In the genomic region with DNA sequence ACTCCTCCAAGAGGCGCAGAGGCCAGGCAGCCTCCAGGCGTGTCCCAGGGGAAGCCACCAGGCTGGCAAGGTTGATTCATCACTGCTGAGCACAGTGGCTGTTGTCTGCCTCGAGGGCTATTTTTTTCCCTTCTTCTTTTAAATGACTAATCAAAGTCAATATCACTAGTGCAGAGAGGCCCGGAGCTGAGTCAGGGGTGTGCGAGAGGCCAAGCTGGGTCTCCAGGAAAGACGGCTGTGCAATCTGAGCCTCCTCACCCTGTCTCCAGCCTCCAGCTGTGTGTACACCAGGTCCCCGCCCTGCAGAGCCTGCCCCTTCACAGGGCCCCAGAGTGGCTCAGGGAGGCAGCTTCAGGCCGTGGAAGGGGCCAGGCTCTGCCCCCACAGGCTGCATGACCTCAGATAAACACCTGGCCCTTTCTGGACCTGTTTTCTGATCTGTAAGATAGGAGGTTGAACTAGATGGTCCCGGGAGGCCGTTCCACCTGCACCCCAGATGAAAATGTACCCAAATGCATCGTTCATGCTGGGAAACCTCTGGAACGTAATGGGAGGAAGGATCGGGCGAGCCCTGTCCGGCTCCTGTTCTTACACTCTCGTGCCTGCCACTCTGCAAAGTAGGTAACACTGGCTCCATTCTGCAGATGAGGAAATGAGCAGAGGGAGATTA, we compare ENCODE assay signal across 1 cellular context.
TF ChIP-seq lines count a peak whose summit lies in the region.

No MANE protein-coding gene starts in this region.

TF ChIP-seq in HepG2, 621 proteins besides CTCF, POLR2A, EP300 and RAD21 (continued from another document and continues in another):
- TF ChIP-seq, protein P1, sequence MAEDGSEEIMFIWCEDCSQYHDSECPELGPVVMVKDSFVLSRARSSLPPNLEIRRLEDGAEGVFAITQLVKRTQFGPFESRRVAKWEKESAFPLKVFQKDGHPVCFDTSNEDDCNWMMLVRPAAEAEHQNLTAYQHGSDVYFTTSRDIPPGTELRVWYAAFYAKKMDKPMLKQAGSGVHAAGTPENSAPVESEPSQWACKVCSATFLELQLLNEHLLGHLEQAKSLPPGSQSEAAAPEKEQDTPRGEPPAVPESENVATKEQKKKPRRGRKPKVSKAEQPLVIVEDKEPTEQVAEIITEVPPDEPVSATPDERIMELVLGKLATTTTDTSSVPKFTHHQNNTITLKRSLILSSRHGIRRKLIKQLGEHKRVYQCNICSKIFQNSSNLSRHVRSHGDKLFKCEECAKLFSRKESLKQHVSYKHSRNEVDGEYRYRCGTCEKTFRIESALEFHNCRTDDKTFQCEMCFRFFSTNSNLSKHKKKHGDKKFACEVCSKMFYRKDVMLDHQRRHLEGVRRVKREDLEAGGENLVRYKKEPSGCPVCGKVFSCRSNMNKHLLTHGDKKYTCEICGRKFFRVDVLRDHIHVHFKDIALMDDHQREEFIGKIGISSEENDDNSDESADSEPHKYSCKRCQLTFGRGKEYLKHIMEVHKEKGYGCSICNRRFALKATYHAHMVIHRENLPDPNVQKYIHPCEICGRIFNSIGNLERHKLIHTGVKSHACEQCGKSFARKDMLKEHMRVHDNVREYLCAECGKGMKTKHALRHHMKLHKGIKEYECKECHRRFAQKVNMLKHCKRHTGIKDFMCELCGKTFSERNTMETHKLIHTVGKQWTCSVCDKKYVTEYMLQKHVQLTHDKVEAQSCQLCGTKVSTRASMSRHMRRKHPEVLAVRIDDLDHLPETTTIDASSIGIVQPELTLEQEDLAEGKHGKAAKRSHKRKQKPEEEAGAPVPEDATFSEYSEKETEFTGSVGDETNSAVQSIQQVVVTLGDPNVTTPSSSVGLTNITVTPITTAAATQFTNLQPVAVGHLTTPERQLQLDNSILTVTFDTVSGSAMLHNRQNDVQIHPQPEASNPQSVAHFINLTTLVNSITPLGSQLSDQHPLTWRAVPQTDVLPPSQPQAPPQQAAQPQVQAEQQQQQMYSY (CRISPR knock-in tag; IDR thresholded peaks at IDR 0.05) = no peak
- TF ChIP-seq FOXP1 (IDR thresholded peaks at IDR 0.05) (no peak), FOXP1 (CRISPR knock-in tag; IDR thresholded peaks at IDR 0.05) (peak; percentile 83), IRF9 (CRISPR knock-in tag; IDR thresholded peaks at IDR 0.05; ENCODE audit: borderline replicate concordance) (no peak), ZNF263 (CRISPR knock-in tag; IDR thresholded peaks at IDR 0.05) (peak; percentile 48; the same call in 1 of the 2 replicates), ZNF205 (CRISPR knock-in tag; IDR thresholded peaks at IDR 0.05) (no peak), GATA4 (IDR thresholded peaks at IDR 0.05; ENCODE audit: borderline replicate concordance, low read depth) (no peak), SRSF4 (IDR thresholded peaks at IDR 0.05; ENCODE audit: low read depth, low read length, poor library complexity, severe bottlenecking) (no peak), SP4 (CRISPR knock-in tag; IDR thresholded peaks at IDR 0.05) (no peak), RXRA (CRISPR knock-in tag; IDR thresholded peaks at IDR 0.05) (peak; percentile 90), ZNF446 (CRISPR knock-in tag; IDR thresholded peaks at IDR 0.05) (no peak), ARID4A (CRISPR knock-in tag; IDR thresholded peaks at IDR 0.05; ENCODE audit: borderline replicate concordance) (peak; percentile 75; the same call in 1 of the 2 replicates), HOXA7 (CRISPR knock-in tag; IDR thresholded peaks at IDR 0.05) (no peak), ARNTL (CRISPR knock-in tag; IDR thresholded peaks at IDR 0.05) (no peak), ZNF878 (CRISPR knock-in tag; IDR thresholded peaks at IDR 0.05) (peak; percentile 58; the same call in 1 of the 2 replicates), ZNF44 (CRISPR knock-in tag; IDR thresholded peaks at IDR 0.05) (no peak), TSC22D2 (CRISPR knock-in tag; IDR thresholded peaks at IDR 0.05; ENCODE audit: borderline replicate concordance) (peak; percentile 66; the same call in 1 of the 2 replicates), KDM6A (CRISPR knock-in tag; IDR thresholded peaks at IDR 0.05; ENCODE audit: low read depth) (peak; percentile 82; the same call in 1 of the 2 replicates), FOSL2 (CRISPR knock-in tag; IDR thresholded peaks at IDR 0.05) (peak; percentile 94), ZKSCAN8 (CRISPR knock-in tag; IDR thresholded peaks at IDR 0.05; ENCODE audit: borderline replicate concordance) (0 out of 2 replicates have a peak, but pooled peaks have one; percentile 65), ZFP36L1 (CRISPR knock-in tag; IDR thresholded peaks at IDR 0.05) (0 out of 2 replicates have a peak, but pooled peaks have one; percentile 55), PCBP1 (IDR thresholded peaks at IDR 0.05; ENCODE audit: borderline replicate concordance, low read depth, low read length) (no peak), SIX4 (CRISPR knock-in tag; IDR thresholded peaks at IDR 0.05) (peak; percentile 93), SKIL (CRISPR knock-in tag; IDR thresholded peaks at IDR 0.05; ENCODE audit: borderline replicate concordance) (no peak; the same call in 1 of the 2 replicates), MAFF (IDR thresholded peaks at IDR 0.05; ENCODE audit: low read depth, low read length) (peak; percentile 71), SPEN (CRISPR knock-in tag; IDR thresholded peaks at IDR 0.05; ENCODE audit: low read depth) (peak; percentile 56; the same call in 1 of the 2 replicates), ZNF343 (CRISPR knock-in tag; IDR thresholded peaks at IDR 0.05) (no peak)
- TF ChIP-seq, protein P2, sequence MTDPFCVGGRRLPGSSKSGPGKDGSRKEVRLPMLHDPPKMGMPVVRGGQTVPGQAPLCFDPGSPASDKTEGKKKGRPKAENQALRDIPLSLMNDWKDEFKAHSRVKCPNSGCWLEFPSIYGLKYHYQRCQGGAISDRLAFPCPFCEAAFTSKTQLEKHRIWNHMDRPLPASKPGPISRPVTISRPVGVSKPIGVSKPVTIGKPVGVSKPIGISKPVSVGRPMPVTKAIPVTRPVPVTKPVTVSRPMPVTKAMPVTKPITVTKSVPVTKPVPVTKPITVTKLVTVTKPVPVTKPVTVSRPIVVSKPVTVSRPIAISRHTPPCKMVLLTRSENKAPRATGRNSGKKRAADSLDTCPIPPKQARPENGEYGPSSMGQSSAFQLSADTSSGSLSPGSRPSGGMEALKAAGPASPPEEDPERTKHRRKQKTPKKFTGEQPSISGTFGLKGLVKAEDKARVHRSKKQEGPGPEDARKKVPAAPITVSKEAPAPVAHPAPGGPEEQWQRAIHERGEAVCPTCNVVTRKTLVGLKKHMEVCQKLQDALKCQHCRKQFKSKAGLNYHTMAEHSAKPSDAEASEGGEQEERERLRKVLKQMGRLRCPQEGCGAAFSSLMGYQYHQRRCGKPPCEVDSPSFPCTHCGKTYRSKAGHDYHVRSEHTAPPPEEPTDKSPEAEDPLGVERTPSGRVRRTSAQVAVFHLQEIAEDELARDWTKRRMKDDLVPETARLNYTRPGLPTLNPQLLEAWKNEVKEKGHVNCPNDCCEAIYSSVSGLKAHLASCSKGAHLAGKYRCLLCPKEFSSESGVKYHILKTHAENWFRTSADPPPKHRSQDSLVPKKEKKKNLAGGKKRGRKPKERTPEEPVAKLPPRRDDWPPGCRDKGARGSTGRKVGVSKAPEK (CRISPR knock-in tag; IDR thresholded peaks at IDR 0.05; ENCODE audit: borderline replicate concordance) = no peak
- TF ChIP-seq, protein P3, sequence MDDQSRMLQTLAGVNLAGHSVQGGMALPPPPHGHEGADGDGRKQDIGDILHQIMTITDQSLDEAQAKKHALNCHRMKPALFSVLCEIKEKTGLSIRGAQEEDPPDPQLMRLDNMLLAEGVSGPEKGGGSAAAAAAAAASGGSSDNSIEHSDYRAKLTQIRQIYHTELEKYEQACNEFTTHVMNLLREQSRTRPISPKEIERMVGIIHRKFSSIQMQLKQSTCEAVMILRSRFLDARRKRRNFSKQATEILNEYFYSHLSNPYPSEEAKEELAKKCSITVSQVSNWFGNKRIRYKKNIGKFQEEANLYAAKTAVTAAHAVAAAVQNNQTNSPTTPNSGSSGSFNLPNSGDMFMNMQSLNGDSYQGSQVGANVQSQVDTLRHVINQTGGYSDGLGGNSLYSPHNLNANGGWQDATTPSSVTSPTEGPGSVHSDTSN (CRISPR knock-in tag; IDR thresholded peaks at IDR 0.05; ENCODE audit: borderline replicate concordance) = no peak
- TF ChIP-seq, protein P4, sequence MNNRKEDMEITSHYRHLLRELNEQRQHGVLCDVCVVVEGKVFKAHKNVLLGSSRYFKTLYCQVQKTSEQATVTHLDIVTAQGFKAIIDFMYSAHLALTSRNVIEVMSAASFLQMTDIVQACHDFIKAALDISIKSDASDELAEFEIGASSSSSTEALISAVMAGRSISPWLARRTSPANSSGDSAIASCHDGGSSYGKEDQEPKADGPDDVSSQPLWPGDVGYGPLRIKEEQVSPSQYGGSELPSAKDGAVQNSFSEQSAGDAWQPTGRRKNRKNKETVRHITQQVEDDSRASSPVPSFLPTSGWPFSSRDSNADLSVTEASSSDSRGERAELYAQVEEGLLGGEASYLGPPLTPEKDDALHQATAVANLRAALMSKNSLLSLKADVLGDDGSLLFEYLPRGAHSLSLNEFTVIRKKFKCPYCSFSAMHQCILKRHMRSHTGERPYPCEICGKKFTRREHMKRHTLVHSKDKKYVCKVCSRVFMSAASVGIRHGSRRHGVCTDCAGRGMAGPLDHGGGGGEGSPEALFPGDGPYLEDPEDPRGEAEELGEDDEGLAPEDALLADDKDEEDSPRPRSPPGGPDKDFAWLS (CRISPR knock-in tag; IDR thresholded peaks at IDR 0.05; ENCODE audit: borderline replicate concordance) = no peak
- TF ChIP-seq, protein P5, sequence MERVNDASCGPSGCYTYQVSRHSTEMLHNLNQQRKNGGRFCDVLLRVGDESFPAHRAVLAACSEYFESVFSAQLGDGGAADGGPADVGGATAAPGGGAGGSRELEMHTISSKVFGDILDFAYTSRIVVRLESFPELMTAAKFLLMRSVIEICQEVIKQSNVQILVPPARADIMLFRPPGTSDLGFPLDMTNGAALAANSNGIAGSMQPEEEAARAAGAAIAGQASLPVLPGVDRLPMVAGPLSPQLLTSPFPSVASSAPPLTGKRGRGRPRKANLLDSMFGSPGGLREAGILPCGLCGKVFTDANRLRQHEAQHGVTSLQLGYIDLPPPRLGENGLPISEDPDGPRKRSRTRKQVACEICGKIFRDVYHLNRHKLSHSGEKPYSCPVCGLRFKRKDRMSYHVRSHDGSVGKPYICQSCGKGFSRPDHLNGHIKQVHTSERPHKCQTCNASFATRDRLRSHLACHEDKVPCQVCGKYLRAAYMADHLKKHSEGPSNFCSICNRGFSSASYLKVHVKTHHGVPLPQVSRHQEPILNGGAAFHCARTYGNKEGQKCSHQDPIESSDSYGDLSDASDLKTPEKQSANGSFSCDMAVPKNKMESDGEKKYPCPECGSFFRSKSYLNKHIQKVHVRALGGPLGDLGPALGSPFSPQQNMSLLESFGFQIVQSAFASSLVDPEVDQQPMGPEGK (CRISPR knock-in tag; IDR thresholded peaks at IDR 0.05) = peak; percentile 94
